ENCODE assay signal across 18 cellular contexts in genomic region chr2:88622307-88622706, GRCh38.
"Had no signal": no experiment of that assay in that cellular context is flagged by ENCODE, and none has a peak within 500 bp of the region (broad histone marks: within the 10 kb centered on the region; RNA-seq: fewer than 3 reads in every experiment).

No MANE protein-coding gene starts in this region.

- H3K4me3 ChIP-seq: dorsolateral prefrontal cortex, lower lobe of right lung, sigmoid colon, thyroid gland had no signal

- H3K27ac ChIP-seq: brain microvascular endothelial cell, dorsolateral prefrontal cortex, lower lobe of right lung, sigmoid colon, thyroid gland had no signal

- H3K4me3 Mint-ChIP-seq: activated CD8-positive, alpha-beta T cell treated with anti-CD3 and anti-CD28 coated beads, Interleukin-2, amount 10 ng/mL, durations not matched to agents 7 days and 5 days; activated T-cell treated with anti-CD3 and anti-CD28 coated beads, Interleukin-2, amount 50 U/mL, for 24 hours; nephron progenitor cell had no signal

- H3K27me3 Mint-ChIP-seq: activated T-cell treated with anti-CD3 and anti-CD28 coated beads, Interleukin-2, amount 50 U/mL, for 24 hours had no signal

- H3K27me3 ChIP-seq: brain microvascular endothelial cell, dorsolateral prefrontal cortex, sigmoid colon, thyroid gland had no signal

- H3K27ac Mint-ChIP-seq: activated CD8-positive, alpha-beta T cell treated with anti-CD3 and anti-CD28 coated beads, Interleukin-2, amount 10 ng/mL, durations not matched to agents 7 days and 5 days; activated T-cell treated with anti-CD3 and anti-CD28 coated beads, Interleukin-2, amount 50 U/mL, for 24 hours; activated T-helper 2 cell treated with anti-CD3 and anti-CD28 coated beads, Interferon-gamma antibody, Interleukin-2, Interleukin-4, amounts not matched to agents 10 μg/mL and 5 μg/mL and 100 μg/mL, durations not matched to agents 14 hours and 24 hours and 36 hours; nephron progenitor cell had no signal

- H3K9me3 ChIP-seq: lower lobe of right lung, sigmoid colon, thyroid gland had no signal

- H3K36me3 ChIP-seq: lower lobe of right lung, sigmoid colon, thyroid gland had no signal

- DNase-seq: activated CD4-positive, alpha-beta T cell treated with anti-CD3 and anti-CD28 coated beads for 48 hours; activated CD4-positive, CD25-positive, alpha-beta regulatory T cell; activated CD8-positive, alpha-beta T cell treated with anti-CD3 and anti-CD28 coated beads, Interleukin-2, amount 10 ng/mL, durations not matched to agents 7 days and 5 days; activated naive CD4-positive, alpha-beta T cell treated with anti-CD3 and anti-CD28 coated beads, Interleukin-2, amount 50 U/mL, for 16 hours; activated T-cell treated with anti-CD3 and anti-CD28 coated beads, Interleukin-2, amount 50 U/mL, for 24 hours; aorta; brain microvascular endothelial cell; central memory CD4-positive, alpha-beta T cell; dorsolateral prefrontal cortex; foreskin fibroblast; islet precursor cell; lower lobe of right lung; nephron progenitor cell; nucleus accumbens; sigmoid colon; stimulated activated naive CD4-positive, alpha-beta T cell; thyroid gland had no signal

- H3K9me3 Mint-ChIP-seq: activated T-cell treated with anti-CD3 and anti-CD28 coated beads, Interleukin-2, amount 50 U/mL, for 24 hours; activated T-helper 2 cell treated with anti-CD3 and anti-CD28 coated beads, Interferon-gamma antibody, Interleukin-2, Interleukin-4, amounts not matched to agents 10 μg/mL and 5 μg/mL and 100 μg/mL, durations not matched to agents 14 hours and 24 hours and 36 hours; nephron progenitor cell had no signal
